1 cellular context compared by ENCODE assay signal in genomic region chr1:29490204-29490934, GRCh38.
TF ChIP-seq lines count a peak whose summit lies in the region.

No MANE protein-coding gene starts in this region.

TF ChIP-seq in GM23338, 12 proteins besides CTCF, POLR2A, EP300 and RAD21 (continued from another document):
- TF ChIP-seq ZNF462 (CRISPR knock-in tag; IDR thresholded peaks at IDR 0.05) (no peak), POLR2AphosphoS5 (IDR thresholded peaks at IDR 0.05; ENCODE audit: low read depth) (no peak), EZH2phosphoT487 (IDR thresholded peaks at IDR 0.05; ENCODE audit: unreplicated experiment) (no peak), EZH2 (IDR thresholded peaks at IDR 0.05; ENCODE audit: low read depth, unreplicated experiment) (no peak), CREB1 (CRISPR knock-in tag; IDR thresholded peaks at IDR 0.05; ENCODE audit: low read depth) (no peak), JUNB (IDR thresholded peaks at IDR 0.05; ENCODE audit: unreplicated experiment) (no peak), NANOG (IDR thresholded peaks at IDR 0.05; ENCODE audit: borderline replicate concordance) (no peak)
TF ChIP-seq in GM23338: peak in this region for 0.
